18 cellular contexts compared by ENCODE assay signal in genomic region chr3:69864751-69865150, GRCh38.
"Had no signal": no experiment of that assay in that cellular context is flagged by ENCODE, and none has a peak within 500 bp of the region (broad histone marks: within the 10 kb centered on the region; RNA-seq: fewer than 3 reads in every experiment).

No MANE protein-coding gene starts in this region.

- ATAC-seq: left lobe of liver; natural killer cell treated with Interleukin-12 subunit alpha and Interleukin-12 subunit beta and Interleukin-15 and Interleukin-18, amount 100 ng/mL, for 72 hours; sciatic nerve; stimulated activated effector memory CD8-positive, alpha-beta T cell treated with anti-CD3 and anti-CD28 coated beads, Interleukin-12 subunit alpha, Interleukin-12 subunit beta, amount 100 ng/mL, for 72 hours had no signal

- H2AFZ ChIP-seq: hepatocyte had no signal

- H3K27me3 Mint-ChIP-seq: activated B cell treated with CpG ODN at 0.5 μM for 24 hours; activated CD4-positive, alpha-beta T cell treated with anti-CD3 and anti-CD28 coated beads, Interleukin-2, amount 10 ng/mL, durations not matched to agents 24 days and 14 days; natural killer cell treated with Interleukin-12 subunit alpha and Interleukin-12 subunit beta and Interleukin-15 and Interleukin-18, amount 100 ng/mL, for 72 hours had no signal

- H3K9me3 Mint-ChIP-seq: activated B cell treated with CpG ODN at 0.5 μM for 24 hours; activated CD4-positive, alpha-beta T cell treated with anti-CD3 and anti-CD28 coated beads, Interleukin-2, amount 10 ng/mL, durations not matched to agents 24 days and 14 days; T-helper 2 cell treated with Interferon-gamma antibody and Interleukin-4, amounts not matched to agents 5 μg/mL and 100 μg/mL, for 36 hours had no signal

- H3K9me3 ChIP-seq: gastrocnemius medialis had no signal

- H3K27ac ChIP-seq: brain microvascular endothelial cell, gastrocnemius medialis, hepatocyte had no signal

- H3K4me3 ChIP-seq: gastrocnemius medialis, hepatocyte had no signal

- H3K36me3 Mint-ChIP-seq: natural killer cell treated with Interleukin-12 subunit alpha and Interleukin-12 subunit beta and Interleukin-15 and Interleukin-18, amount 100 ng/mL, for 72 hours; stimulated activated effector memory CD8-positive, alpha-beta T cell treated with anti-CD3 and anti-CD28 coated beads, Interleukin-12 subunit alpha, Interleukin-12 subunit beta, amount 100 ng/mL, for 72 hours had no signal

- H3K4me1 Mint-ChIP-seq: activated B cell treated with CpG ODN at 0.5 μM for 24 hours; activated CD4-positive, alpha-beta T cell treated with anti-CD3 and anti-CD28 coated beads, Interleukin-2, amount 10 ng/mL, durations not matched to agents 24 days and 14 days; stimulated activated effector memory CD8-positive, alpha-beta T cell treated with anti-CD3 and anti-CD28 coated beads, Interleukin-12 subunit alpha, Interleukin-12 subunit beta, amount 100 ng/mL, for 72 hours had no signal

- H3K27me3 ChIP-seq: brain microvascular endothelial cell, gastrocnemius medialis, hepatocyte had no signal

- H3K36me3 ChIP-seq: brain microvascular endothelial cell, gastrocnemius medialis had no signal

- H3K79me2 ChIP-seq: hepatocyte had no signal

- H3K27ac Mint-ChIP-seq: activated B cell treated with CpG ODN at 0.5 μM for 24 hours; activated CD4-positive, alpha-beta T cell treated with anti-CD3 and anti-CD28 coated beads, Interleukin-2, amount 10 ng/mL, durations not matched to agents 24 days and 14 days; natural killer cell treated with Interleukin-12 subunit alpha and Interleukin-12 subunit beta and Interleukin-15 and Interleukin-18, amount 100 ng/mL, for 72 hours; stimulated activated effector memory CD8-positive, alpha-beta T cell treated with anti-CD3 and anti-CD28 coated beads, Interleukin-12 subunit alpha, Interleukin-12 subunit beta, amount 100 ng/mL, for 72 hours; T-helper 2 cell treated with Interferon-gamma antibody and Interleukin-4, amounts not matched to agents 5 μg/mL and 100 μg/mL, for 36 hours had no signal

- H3K4me3 Mint-ChIP-seq: activated B cell treated with CpG ODN at 0.5 μM for 24 hours; activated CD4-positive, alpha-beta T cell treated with anti-CD3 and anti-CD28 coated beads, Interleukin-2, amount 10 ng/mL, durations not matched to agents 24 days and 14 days; natural killer cell treated with Interleukin-12 subunit alpha and Interleukin-12 subunit beta and Interleukin-15 and Interleukin-18, amount 100 ng/mL, for 72 hours; stimulated activated effector memory CD8-positive, alpha-beta T cell treated with anti-CD3 and anti-CD28 coated beads, Interleukin-12 subunit alpha, Interleukin-12 subunit beta, amount 100 ng/mL, for 72 hours; T-helper 2 cell treated with Interferon-gamma antibody and Interleukin-4, amounts not matched to agents 5 μg/mL and 100 μg/mL, for 36 hours had no signal

- DNase-seq: activated B cell treated with CpG ODN at 0.5 μM for 24 hours; activated CD4-positive, alpha-beta T cell treated with anti-CD3 and anti-CD28 coated beads, Interleukin-2, amount 10 ng/mL, durations not matched to agents 24 days and 14 days; activated naive CD4-positive, alpha-beta T cell treated with Interleukin-2 at 50 U/mL for 16 hours; anterior cingulate cortex; brain microvascular endothelial cell; cerebellar nuclear complex; effector memory CD4-positive, alpha-beta T cell; gastrocnemius medialis; islet precursor cell; nucleus accumbens; stimulated activated CD4-positive, alpha-beta T cell treated with anti-CD3 and anti-CD28 coated beads, Interleukin-1b, Interleukin-23, amount 100 ng/mL, for 48 hours; SW 1271 had no signal
